ENCODE assay signal across 10 cellular contexts in the genomic region with DNA sequence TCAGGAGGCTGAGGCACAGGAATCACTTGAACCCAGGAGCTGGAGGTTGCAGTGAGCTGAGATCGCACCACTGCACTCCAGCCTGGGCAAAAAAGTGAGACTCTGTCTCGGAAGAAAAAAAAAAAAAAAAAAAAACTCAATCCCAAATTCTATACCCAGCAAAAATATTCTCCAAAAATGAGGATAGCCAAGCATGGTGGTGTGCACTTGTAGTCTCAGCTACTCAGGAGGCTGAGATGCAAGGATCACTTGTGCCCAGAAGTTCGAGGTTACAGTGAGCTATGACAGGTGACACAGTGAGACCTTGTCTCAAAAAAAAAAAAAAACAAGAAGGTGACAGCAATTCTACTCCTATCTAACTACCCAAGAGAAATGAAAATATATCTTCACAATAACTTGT.
"Had no signal": no experiment of that assay in that cellular context is flagged by ENCODE, and none has a peak within 500 bp of the region (broad histone marks: within the 10 kb centered on the region; RNA-seq: fewer than 3 reads in every experiment).

No MANE protein-coding gene starts in this region.

- H3K4me3 Mint-ChIP-seq: GM23338, HFFc6 had no signal

- H3K9me3 ChIP-seq: HAP-1 had no signal

- H3K27ac Mint-ChIP-seq: GM23338, HFFc6 had no signal

- ATAC-seq: GM23338, HCT116 had no signal

- H3K9ac ChIP-seq: GM23248 had no signal

- H3K4me2 ChIP-seq: GM23338 had no signal

- H3K9me3 Mint-ChIP-seq: GM23338 had no signal

- H3K4me1 ChIP-seq: HAP-1 had no signal

- H3K27ac ChIP-seq: GM23248 had no signal

- H3K4me3 ChIP-seq: GM23248, GM23338, HAP-1 had no signal

- H2AFZ ChIP-seq: GM23248, GM23338 had no signal

- FAIRE-seq: H1, H54 had no signal

- H3K36me3 ChIP-seq: HAP-1 had no signal

- DNase-seq: GM23248, GOT3, H7, HCEC 1CT, HFFc6 had no signal
